ENCODE assay signal across 1 cellular context in the genomic region with DNA sequence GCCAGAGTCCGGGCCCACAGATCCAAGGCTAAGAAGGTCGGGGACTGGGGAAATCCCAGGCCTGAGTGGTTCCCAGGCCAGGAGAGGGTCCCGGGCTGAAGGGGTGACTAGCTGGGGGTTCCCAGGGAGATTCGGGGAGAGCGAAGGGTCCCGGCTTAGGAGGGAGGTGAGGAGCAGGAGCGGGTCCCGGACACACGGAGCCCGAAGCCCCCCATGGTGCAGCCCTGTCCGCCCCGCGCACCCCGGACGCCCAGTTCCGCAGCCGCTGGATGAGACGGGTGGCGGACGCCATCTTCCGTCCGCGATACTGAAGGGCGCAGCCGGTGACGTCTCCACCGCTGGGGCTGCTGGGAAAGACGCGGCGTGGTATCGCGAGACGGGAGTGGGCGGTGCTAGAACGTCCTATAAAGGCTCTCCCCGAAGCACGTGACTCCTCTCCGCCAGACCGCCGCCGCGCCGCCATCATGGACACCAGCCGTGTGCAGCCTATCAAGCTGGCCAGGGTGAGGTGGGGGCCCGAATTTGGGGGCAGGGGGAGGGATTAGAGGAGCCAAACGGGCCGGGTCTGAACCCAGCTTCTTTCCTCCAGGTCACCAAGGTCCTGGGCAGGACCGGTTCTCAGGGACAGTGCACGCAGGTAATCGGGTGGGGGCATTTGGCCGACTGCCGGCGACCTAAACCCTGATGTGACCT.
A peak's percentile ranks its signal among the peaks of the same experiment; 100 is the strongest.
TF ChIP-seq lines count a peak whose summit lies in the region.

A gene (minus strand): TSS at position 309 of the 693 bp plus-strand sequence. CDS start 17 bp downstream, at position 292.
A gene (plus strand): TSS at position 430 of the 693 bp plus-strand sequence. CDS start 35 bp downstream, at position 465.

TF ChIP-seq in GM12878, 131 proteins besides CTCF, POLR2A, EP300 and RAD21 (continued from another document):
- TF ChIP-seq FOS (IDR thresholded peaks at IDR 0.05; ENCODE audit: borderline replicate concordance, extremely low read depth, insufficient read length) (no peak), ZNF384 (IDR thresholded peaks at IDR 0.05; ENCODE audit: borderline replicate concordance, low read depth, low read length) (no peak), TAF1 (IDR thresholded peaks at IDR 0.05; ENCODE audit: borderline replicate concordance, low read depth, low read length) (peak; percentile 99), HDGF (IDR thresholded peaks at IDR 0.05) (no peak), SMC3 (IDR thresholded peaks at IDR 0.05; ENCODE audit: borderline replicate concordance, low read length) (peak; percentile 41; the same call in 1 of the 2 replicates), RAD51 (IDR thresholded peaks at IDR 0.05) (peak; percentile 94), CEBPB (IDR thresholded peaks at IDR 0.05; ENCODE audit: borderline replicate concordance in 1 of 2, low read depth in 2 of 2, low read length in 2 of 2) (no peak), HDAC2 (IDR thresholded peaks at IDR 0.05) (no peak), CBFB (IDR thresholded peaks at IDR 0.05; ENCODE audit: low read depth) (peak; percentile 99), BHLHE40 (IDR thresholded peaks at IDR 0.05; ENCODE audit: borderline replicate concordance in 1 of 2, low read depth in 2 of 2, low read length in 1 of 2) (peak; percentile 93 to 98), CREB1 (IDR thresholded peaks at IDR 0.05; ENCODE audit: low read depth) (peak; percentile 98), FOXK2 (IDR thresholded peaks at IDR 0.05) (no peak), YBX1 (IDR thresholded peaks at IDR 0.05) (no peak), NR2C2 (IDR thresholded peaks at IDR 0.05; ENCODE audit: borderline replicate concordance, control insufficient read depth, insufficient read length, low read depth) (no peak), SUPT20H (IDR thresholded peaks at IDR 0.05; ENCODE audit: borderline replicate concordance, control insufficient read depth, low read depth, low read length) (no peak), ZNF622 (IDR thresholded peaks at IDR 0.05) (no peak), JUNB (IDR thresholded peaks at IDR 0.05) (no peak), JUND (IDR thresholded peaks at IDR 0.05; ENCODE audit: low read depth, low read length) (no peak), ETV6 (conservative IDR thresholded peaks at IDR 0.05 in 1 of 2, IDR thresholded peaks at IDR 0.05 in 1 of 2; ENCODE audit: borderline replicate concordance in 1 of 2, low read depth in 1 of 2) (no peak), MYC (IDR thresholded peaks at IDR 0.05; ENCODE audit: insufficient read depth, insufficient read length, insufficient replicate concordance, low read length, severe bottlenecking) (no peak), GABPA (IDR thresholded peaks at IDR 0.05; ENCODE audit: low read depth) (no peak)
- TF ChIP-seq, protein P1, sequence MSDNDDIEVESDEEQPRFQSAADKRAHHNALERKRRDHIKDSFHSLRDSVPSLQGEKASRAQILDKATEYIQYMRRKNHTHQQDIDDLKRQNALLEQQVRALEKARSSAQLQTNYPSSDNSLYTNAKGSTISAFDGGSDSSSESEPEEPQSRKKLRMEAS (IDR thresholded peaks at IDR 0.05; ENCODE audit: low read depth, low read length): peak; percentile 38; the same call in 1 of the 2 replicates
- TF ChIP-seq, protein P2, sequence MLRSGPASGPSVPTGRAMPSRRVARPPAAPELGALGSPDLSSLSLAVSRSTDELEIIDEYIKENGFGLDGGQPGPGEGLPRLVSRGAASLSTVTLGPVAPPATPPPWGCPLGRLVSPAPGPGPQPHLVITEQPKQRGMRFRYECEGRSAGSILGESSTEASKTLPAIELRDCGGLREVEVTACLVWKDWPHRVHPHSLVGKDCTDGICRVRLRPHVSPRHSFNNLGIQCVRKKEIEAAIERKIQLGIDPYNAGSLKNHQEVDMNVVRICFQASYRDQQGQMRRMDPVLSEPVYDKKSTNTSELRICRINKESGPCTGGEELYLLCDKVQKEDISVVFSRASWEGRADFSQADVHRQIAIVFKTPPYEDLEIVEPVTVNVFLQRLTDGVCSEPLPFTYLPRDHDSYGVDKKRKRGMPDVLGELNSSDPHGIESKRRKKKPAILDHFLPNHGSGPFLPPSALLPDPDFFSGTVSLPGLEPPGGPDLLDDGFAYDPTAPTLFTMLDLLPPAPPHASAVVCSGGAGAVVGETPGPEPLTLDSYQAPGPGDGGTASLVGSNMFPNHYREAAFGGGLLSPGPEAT (IDR thresholded peaks at IDR 0.05; ENCODE audit: low read depth): peak; percentile 96
- TF ChIP-seq, protein P3, sequence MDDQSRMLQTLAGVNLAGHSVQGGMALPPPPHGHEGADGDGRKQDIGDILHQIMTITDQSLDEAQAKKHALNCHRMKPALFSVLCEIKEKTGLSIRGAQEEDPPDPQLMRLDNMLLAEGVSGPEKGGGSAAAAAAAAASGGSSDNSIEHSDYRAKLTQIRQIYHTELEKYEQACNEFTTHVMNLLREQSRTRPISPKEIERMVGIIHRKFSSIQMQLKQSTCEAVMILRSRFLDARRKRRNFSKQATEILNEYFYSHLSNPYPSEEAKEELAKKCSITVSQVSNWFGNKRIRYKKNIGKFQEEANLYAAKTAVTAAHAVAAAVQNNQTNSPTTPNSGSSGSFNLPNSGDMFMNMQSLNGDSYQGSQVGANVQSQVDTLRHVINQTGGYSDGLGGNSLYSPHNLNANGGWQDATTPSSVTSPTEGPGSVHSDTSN (IDR thresholded peaks at IDR 0.05; ENCODE audit: insufficient replicate concordance, low read depth, low read length): no peak
- TF ChIP-seq, protein P4, sequence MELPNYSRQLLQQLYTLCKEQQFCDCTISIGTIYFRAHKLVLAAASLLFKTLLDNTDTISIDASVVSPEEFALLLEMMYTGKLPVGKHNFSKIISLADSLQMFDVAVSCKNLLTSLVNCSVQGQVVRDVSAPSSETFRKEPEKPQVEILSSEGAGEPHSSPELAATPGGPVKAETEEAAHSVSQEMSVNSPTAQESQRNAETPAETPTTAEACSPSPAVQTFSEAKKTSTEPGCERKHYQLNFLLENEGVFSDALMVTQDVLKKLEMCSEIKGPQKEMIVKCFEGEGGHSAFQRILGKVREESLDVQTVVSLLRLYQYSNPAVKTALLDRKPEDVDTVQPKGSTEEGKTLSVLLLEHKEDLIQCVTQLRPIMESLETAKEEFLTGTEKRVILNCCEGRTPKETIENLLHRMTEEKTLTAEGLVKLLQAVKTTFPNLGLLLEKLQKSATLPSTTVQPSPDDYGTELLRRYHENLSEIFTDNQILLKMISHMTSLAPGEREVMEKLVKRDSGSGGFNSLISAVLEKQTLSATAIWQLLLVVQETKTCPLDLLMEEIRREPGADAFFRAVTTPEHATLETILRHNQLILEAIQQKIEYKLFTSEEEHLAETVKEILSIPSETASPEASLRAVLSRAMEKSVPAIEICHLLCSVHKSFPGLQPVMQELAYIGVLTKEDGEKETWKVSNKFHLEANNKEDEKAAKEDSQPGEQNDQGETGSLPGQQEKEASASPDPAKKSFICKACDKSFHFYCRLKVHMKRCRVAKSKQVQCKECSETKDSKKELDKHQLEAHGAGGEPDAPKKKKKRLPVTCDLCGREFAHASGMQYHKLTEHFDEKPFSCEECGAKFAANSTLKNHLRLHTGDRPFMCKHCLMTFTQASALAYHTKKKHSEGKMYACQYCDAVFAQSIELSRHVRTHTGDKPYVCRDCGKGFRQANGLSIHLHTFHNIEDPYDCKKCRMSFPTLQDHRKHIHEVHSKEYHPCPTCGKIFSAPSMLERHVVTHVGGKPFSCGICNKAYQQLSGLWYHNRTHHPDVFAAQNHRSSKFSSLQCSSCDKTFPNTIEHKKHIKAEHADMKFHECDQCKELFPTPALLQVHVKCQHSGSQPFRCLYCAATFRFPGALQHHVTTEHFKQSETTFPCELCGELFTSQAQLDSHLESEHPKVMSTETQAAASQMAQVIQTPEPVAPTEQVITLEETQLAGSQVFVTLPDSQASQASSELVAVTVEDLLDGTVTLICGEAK (IDR thresholded peaks at IDR 0.05; ENCODE audit: borderline replicate concordance): no peak
- TF ChIP-seq, protein P5, sequence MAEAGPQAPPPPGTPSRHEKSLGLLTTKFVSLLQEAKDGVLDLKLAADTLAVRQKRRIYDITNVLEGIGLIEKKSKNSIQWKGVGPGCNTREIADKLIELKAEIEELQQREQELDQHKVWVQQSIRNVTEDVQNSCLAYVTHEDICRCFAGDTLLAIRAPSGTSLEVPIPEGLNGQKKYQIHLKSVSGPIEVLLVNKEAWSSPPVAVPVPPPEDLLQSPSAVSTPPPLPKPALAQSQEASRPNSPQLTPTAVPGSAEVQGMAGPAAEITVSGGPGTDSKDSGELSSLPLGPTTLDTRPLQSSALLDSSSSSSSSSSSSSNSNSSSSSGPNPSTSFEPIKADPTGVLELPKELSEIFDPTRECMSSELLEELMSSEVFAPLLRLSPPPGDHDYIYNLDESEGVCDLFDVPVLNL (IDR thresholded peaks at IDR 0.05; ENCODE audit: low read depth, low read length): no peak
